Comparison of ENCODE assay signal across 1 cellular context in the genomic region with DNA sequence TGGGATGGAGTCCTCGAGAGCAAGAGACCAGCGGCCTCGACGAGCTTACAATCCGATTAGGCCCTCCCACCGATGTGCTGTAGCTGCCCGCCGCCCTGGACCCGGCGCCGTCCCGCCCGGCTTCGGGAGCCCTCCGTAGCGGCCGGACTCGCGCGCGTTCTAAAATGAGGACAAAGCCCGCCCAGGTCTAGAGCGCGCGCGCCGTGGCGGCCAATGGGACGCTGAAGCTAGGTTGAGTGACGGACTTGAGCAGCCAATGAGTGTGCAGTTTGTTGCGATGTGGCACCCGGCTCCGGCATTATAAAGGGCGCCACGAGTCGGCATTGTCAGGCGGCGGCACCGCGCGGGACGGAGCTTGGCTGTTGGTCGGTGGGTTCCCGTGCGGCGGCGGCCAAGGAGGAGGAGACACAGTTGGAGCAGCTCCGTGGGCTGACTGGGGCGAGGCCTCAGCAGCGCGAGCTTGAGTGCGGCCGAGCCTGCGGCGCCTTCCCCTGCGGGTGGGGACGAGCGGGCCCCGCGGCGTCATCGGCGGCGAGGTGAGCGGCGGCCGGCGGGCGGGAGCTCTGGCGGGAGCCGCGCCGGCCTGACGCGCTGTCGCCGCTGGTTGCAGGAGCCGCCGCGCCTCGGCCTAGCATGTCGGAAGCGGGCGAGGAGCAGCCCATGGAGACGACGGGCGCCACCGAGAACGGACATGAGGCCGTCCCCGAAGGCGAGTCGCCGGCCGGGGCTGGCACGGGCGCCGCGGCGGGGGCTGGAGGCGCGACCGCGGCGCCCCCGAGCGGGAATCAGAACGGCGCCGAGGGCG.
TF ChIP-seq lines count a peak whose summit lies in the region.

HNRNPAB (plus strand) TSS at position 329 of the 805 bp plus-strand sequence; CDS start at position 634, 305 bp downstream.

TF ChIP-seq in HepG2, 621 proteins besides CTCF, POLR2A, EP300 and RAD21 (continued from another document and continues in another):
- TF ChIP-seq MLXIP (CRISPR knock-in tag; IDR thresholded peaks at IDR 0.05; ENCODE audit: borderline replicate concordance), result 0 out of 2 replicates have a peak, but pooled peaks have one; percentile 59
- 0 out of 2 replicates have a peak, but pooled peaks have one; percentile 69 for TF ChIP-seq ZNF451 (CRISPR knock-in tag; IDR thresholded peaks at IDR 0.05)
- TF ChIP-seq CCAR2 (optimal IDR thresholded peaks at IDR 0.05; ENCODE audit: low read depth, low read length), result no peak
- TF ChIP-seq, protein P1, sequence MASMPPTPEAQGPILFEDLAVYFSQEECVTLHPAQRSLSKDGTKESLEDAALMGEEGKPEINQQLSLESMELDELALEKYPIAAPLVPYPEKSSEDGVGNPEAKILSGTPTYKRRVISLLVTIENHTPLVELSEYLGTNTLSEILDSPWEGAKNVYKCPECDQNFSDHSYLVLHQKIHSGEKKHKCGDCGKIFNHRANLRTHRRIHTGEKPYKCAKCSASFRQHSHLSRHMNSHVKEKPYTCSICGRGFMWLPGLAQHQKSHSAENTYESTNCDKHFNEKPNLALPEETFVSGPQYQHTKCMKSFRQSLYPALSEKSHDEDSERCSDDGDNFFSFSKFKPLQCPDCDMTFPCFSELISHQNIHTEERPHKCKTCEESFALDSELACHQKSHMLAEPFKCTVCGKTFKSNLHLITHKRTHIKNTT (CRISPR knock-in tag; IDR thresholded peaks at IDR 0.05), result no peak
- no peak for TF ChIP-seq ZNF75D (CRISPR knock-in tag; IDR thresholded peaks at IDR 0.05; ENCODE audit: borderline replicate concordance)
- TF ChIP-seq SETDB1 (CRISPR knock-in tag; IDR thresholded peaks at IDR 0.05; ENCODE audit: borderline replicate concordance), result no peak
- TF ChIP-seq SOX13 (IDR thresholded peaks at IDR 0.05), result peak; percentile 28; the same call in 1 of the 2 replicates
- TF ChIP-seq SOX13 (CRISPR knock-in tag; conservative IDR thresholded peaks at IDR 0.05 in 1 of 2, IDR thresholded peaks at IDR 0.05 in 1 of 2), result peak in 1 of 2 experiments; percentile 62; a peak in 2 of 4 replicates
- TF ChIP-seq GFI1 (CRISPR knock-in tag; IDR thresholded peaks at IDR 0.05; ENCODE audit: borderline replicate concordance), result peak; percentile 74; the same call in 1 of the 2 replicates
- TF ChIP-seq ZNF460 (CRISPR knock-in tag; IDR thresholded peaks at IDR 0.05; ENCODE audit: borderline replicate concordance), result no peak
- TF ChIP-seq ZNF124 (CRISPR knock-in tag; IDR thresholded peaks at IDR 0.05), result no peak
- TF ChIP-seq HIC2 (CRISPR knock-in tag; IDR thresholded peaks at IDR 0.05; ENCODE audit: low read depth), result no peak
- peak; percentile 56; the same call in 1 of the 2 replicates for TF ChIP-seq FOXK1 (CRISPR knock-in tag; IDR thresholded peaks at IDR 0.05; ENCODE audit: borderline replicate concordance, low read depth)
- TF ChIP-seq NFATC3 (CRISPR knock-in tag; IDR thresholded peaks at IDR 0.05), result peak; percentile 74; the same call in 1 of the 2 replicates
- no peak for TF ChIP-seq ZNF335 (CRISPR knock-in tag; IDR thresholded peaks at IDR 0.05)
- no peak for TF ChIP-seq IKZF4 (CRISPR knock-in tag; IDR thresholded peaks at IDR 0.05; ENCODE audit: borderline replicate concordance, low read depth, not compliant biosample characterization)
- no peak for TF ChIP-seq MAFK (conservative IDR thresholded peaks at IDR 0.05 in 1 of 2, IDR thresholded peaks at IDR 0.05 in 1 of 2; ENCODE audit: low read length in 2 of 2)
- TF ChIP-seq PAWR (CRISPR knock-in tag; IDR thresholded peaks at IDR 0.05; ENCODE audit: borderline replicate concordance), result no peak
- no peak for TF ChIP-seq ZNF224 (CRISPR knock-in tag; IDR thresholded peaks at IDR 0.05)
- no peak for TF ChIP-seq PLSCR1 (CRISPR knock-in tag; IDR thresholded peaks at IDR 0.05; ENCODE audit: borderline replicate concordance)
- peak; percentile 86 for TF ChIP-seq ZNF256 (CRISPR knock-in tag; conservative IDR thresholded peaks at IDR 0.05)
- TF ChIP-seq AGO1 (IDR thresholded peaks at IDR 0.05; ENCODE audit: low read depth, low read length, poor library complexity, severe bottlenecking), result peak; percentile 99
- no peak; the same call in 1 of the 2 replicates for TF ChIP-seq TBP (CRISPR knock-in tag; IDR thresholded peaks at IDR 0.05)
- TF ChIP-seq ZNF274 (CRISPR knock-in tag; IDR thresholded peaks at IDR 0.05), result no peak
- no peak for TF ChIP-seq E2F2 (CRISPR knock-in tag; IDR thresholded peaks at IDR 0.05; ENCODE audit: borderline replicate concordance)
- TF ChIP-seq, protein P2, sequence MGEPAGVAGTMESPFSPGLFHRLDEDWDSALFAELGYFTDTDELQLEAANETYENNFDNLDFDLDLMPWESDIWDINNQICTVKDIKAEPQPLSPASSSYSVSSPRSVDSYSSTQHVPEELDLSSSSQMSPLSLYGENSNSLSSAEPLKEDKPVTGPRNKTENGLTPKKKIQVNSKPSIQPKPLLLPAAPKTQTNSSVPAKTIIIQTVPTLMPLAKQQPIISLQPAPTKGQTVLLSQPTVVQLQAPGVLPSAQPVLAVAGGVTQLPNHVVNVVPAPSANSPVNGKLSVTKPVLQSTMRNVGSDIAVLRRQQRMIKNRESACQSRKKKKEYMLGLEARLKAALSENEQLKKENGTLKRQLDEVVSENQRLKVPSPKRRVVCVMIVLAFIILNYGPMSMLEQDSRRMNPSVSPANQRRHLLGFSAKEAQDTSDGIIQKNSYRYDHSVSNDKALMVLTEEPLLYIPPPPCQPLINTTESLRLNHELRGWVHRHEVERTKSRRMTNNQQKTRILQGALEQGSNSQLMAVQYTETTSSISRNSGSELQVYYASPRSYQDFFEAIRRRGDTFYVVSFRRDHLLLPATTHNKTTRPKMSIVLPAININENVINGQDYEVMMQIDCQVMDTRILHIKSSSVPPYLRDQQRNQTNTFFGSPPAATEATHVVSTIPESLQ (CRISPR knock-in tag; conservative IDR thresholded peaks at IDR 0.05), result no peak
- TF ChIP-seq SMYD3 (CRISPR knock-in tag; IDR thresholded peaks at IDR 0.05), result peak; percentile 86
- peak; percentile 91 for TF ChIP-seq KMT2A (CRISPR knock-in tag; IDR thresholded peaks at IDR 0.05)
- TF ChIP-seq HNRNPH1 (optimal IDR thresholded peaks at IDR 0.05; ENCODE audit: low read depth, low read length), result no peak
- peak; percentile 42; the same call in 1 of the 2 replicates for TF ChIP-seq BCL6 (CRISPR knock-in tag; IDR thresholded peaks at IDR 0.05)
- peak; percentile 41; the same call in 1 of the 2 replicates for TF ChIP-seq ZNF746 (CRISPR knock-in tag; IDR thresholded peaks at IDR 0.05)
- peak; percentile 45; the same call in 1 of the 2 replicates for TF ChIP-seq ZBTB34 (CRISPR knock-in tag; IDR thresholded peaks at IDR 0.05)
- no peak for TF ChIP-seq ZNF674 (CRISPR knock-in tag; IDR thresholded peaks at IDR 0.05; ENCODE audit: low read depth)
- peak; percentile 45 for TF ChIP-seq FOSL2 (CRISPR knock-in tag; IDR thresholded peaks at IDR 0.05)
- no peak for TF ChIP-seq NPAS2 (CRISPR knock-in tag; IDR thresholded peaks at IDR 0.05; ENCODE audit: borderline replicate concordance)
- TF ChIP-seq, protein P3, sequence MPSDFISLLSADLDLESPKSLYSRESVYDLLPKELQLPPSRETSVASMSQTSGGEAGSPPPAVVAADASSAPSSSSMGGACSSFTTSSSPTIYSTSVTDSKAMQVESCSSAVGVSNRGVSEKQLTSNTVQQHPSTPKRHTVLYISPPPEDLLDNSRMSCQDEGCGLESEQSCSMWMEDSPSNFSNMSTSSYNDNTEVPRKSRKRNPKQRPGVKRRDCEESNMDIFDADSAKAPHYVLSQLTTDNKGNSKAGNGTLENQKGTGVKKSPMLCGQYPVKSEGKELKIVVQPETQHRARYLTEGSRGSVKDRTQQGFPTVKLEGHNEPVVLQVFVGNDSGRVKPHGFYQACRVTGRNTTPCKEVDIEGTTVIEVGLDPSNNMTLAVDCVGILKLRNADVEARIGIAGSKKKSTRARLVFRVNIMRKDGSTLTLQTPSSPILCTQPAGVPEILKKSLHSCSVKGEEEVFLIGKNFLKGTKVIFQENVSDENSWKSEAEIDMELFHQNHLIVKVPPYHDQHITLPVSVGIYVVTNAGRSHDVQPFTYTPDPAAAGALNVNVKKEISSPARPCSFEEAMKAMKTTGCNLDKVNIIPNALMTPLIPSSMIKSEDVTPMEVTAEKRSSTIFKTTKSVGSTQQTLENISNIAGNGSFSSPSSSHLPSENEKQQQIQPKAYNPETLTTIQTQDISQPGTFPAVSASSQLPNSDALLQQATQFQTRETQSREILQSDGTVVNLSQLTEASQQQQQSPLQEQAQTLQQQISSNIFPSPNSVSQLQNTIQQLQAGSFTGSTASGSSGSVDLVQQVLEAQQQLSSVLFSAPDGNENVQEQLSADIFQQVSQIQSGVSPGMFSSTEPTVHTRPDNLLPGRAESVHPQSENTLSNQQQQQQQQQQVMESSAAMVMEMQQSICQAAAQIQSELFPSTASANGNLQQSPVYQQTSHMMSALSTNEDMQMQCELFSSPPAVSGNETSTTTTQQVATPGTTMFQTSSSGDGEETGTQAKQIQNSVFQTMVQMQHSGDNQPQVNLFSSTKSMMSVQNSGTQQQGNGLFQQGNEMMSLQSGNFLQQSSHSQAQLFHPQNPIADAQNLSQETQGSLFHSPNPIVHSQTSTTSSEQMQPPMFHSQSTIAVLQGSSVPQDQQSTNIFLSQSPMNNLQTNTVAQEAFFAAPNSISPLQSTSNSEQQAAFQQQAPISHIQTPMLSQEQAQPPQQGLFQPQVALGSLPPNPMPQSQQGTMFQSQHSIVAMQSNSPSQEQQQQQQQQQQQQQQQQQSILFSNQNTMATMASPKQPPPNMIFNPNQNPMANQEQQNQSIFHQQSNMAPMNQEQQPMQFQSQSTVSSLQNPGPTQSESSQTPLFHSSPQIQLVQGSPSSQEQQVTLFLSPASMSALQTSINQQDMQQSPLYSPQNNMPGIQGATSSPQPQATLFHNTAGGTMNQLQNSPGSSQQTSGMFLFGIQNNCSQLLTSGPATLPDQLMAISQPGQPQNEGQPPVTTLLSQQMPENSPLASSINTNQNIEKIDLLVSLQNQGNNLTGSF (CRISPR knock-in tag; IDR thresholded peaks at IDR 0.05), result peak; percentile 64; the same call in 1 of the 2 replicates
